Comparison of ENCODE assay signal across 19 cellular contexts in genomic region chr12:49800421-49801140, GRCh38.
"Had no signal": no experiment of that assay in that cellular context is flagged by ENCODE, and none has a peak within 500 bp of the region (broad histone marks: within the 10 kb centered on the region; RNA-seq: fewer than 3 reads in every experiment).

No MANE protein-coding gene starts in this region.

- ATAC-seq: mucosa of descending colon; natural killer cell treated with Interleukin-12 subunit alpha and Interleukin-12 subunit beta and Interleukin-15 and Interleukin-18, amount 100 ng/mL, for 72 hours had no signal

- H3K9me3 ChIP-seq: mucosa of descending colon, prostate gland, stomach, tibial artery had no signal

- H3K27ac ChIP-seq: hepatocyte, prostate gland, stomach, tibial artery had no signal

- H3K4me3 ChIP-seq: coronary artery, hepatocyte, mucosa of descending colon, prostate gland, stomach, tibial artery had no signal

- FAIRE-seq: bronchial epithelial cell had no signal

- H3K4me1 ChIP-seq: prostate gland, stomach, tibial artery had no signal

- H3K27me3 ChIP-seq: hepatocyte, stomach, tibial artery had no signal

- H3K36me3 ChIP-seq: prostate gland had no signal

- DNase-seq: activated CD4-positive, alpha-beta T cell treated with anti-CD3 and anti-CD28 coated beads, Interleukin-2, amount 50 U/mL, for 4 hours; activated CD4-positive, CD25-positive, alpha-beta regulatory T cell treated with anti-CD3 and anti-CD28 coated beads, Interleukin-2, amount 50 U/mL, for 72 hours; activated gamma-delta T cell; activated naive CD8-positive, alpha-beta T cell treated with anti-CD3 and anti-CD28 coated beads for 36 hours; activated T-cell treated with anti-CD3 and anti-CD28 coated beads, Interleukin-2, amount 50 U/mL, for 24 hours; anterior cingulate cortex; effector CD4-positive, alpha-beta T cell; foreskin melanocyte; kidney glomerular epithelial cell; mucosa of descending colon; occipital lobe; stomach; T-helper 9 cell; tibial artery had no signal
